1 cellular context compared by ENCODE assay signal in the genomic region with DNA sequence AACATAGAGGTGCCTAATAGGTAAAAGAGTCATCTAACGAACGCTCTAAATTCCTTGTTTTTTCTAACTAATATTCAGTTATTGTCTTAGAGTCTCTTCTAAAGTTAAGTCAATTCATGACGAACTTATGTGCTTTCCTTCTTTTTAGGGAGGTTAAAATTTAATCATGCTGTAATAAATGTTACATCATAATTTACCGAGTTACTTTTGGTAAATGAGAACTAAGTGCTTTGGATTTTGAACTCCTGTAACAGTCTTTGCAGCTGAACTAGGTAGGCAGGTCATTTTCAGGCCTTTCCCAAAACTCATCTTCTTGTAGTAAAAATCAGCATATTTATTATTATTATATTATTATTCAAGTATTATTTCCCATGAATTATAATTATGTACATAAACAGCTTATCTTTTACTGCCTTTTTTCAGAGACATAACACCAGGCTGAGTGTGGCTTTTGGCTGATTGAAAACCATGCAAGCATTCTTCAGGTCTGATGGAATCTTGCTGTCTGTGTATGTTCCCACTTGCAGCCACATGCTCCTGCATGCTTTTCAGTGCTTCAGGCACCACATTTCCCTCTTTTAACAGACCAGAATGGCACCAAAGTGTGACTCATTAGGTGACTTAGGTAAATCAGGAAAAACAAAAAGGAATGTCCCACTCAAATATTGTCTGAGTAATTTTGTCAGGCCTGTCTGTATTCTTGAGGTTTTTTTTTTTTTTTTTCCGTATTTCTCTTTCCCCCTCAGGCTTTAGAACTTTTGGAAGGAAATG.
TF ChIP-seq lines count a peak whose summit lies in the region.

No MANE protein-coding gene starts in this region.

TF ChIP-seq in liver, 16 proteins besides CTCF, POLR2A, EP300 and RAD21 (continued from another document):
- TF ChIP-seq ATF3 (IDR thresholded peaks at IDR 0.05) (peak; percentile 62), SP1 (IDR thresholded peaks at IDR 0.05) (peak; percentile 66), EGR1 (IDR thresholded peaks at IDR 0.05; ENCODE audit: low read depth in 2 of 2) (peak in 1 of 2 donors; percentile 56), GABPA (IDR thresholded peaks at IDR 0.05 in 1 of 2, conservative IDR thresholded peaks at IDR 0.05 in 1 of 2) (no peak), NR2F2 (IDR thresholded peaks at IDR 0.05) (peak; percentile 21), FOXA2 (IDR thresholded peaks at IDR 0.05) (no peak), YY1 (IDR thresholded peaks at IDR 0.05) (peak; percentile 40), FOXA1 (IDR thresholded peaks at IDR 0.05) (no peak), HNF4G (IDR thresholded peaks at IDR 0.05) (peak; percentile 46), TAF1 (conservative IDR thresholded peaks at IDR 0.05) (peak; percentile 73)
- TF ChIP-seq, protein P1, sequence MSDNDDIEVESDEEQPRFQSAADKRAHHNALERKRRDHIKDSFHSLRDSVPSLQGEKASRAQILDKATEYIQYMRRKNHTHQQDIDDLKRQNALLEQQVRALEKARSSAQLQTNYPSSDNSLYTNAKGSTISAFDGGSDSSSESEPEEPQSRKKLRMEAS (IDR thresholded peaks at IDR 0.05), result peak; percentile 61
